In the genomic region with DNA sequence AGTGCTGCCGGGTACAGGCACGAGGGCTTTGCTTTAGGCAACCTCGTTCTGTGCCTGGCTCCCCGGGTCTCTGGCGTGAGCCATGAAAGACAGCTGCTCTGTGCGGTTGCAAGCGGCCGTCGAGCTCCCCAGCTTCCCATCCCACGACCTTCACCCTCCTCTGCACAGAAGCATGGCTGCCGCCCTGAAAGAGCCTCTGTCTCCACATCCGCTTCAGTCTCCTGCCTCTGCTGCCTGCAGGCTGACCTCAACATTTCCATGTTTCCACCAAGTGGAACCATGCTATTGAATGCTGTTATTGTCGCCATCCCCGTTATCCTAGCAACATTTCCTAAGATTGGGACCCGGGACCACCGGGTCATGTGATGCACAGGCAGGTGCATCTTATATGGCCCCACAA, we compare ENCODE assay signal across 12 cellular contexts. TPM values are rescaled to one million over a fixed set of nuclear protein-coding genes. Genes with fewer than 3 reads are reported as not detected.
DNase-seq lines count a peak whose midpoint lies in the region; ATAC-seq and TF ChIP-seq lines count a peak whose summit lies in the region.
"Had no signal": no experiment of that assay in that cellular context is flagged by ENCODE, and none has a peak within 500 bp of the region (broad histone marks: within the 10 kb centered on the region; RNA-seq: fewer than 3 reads in every experiment).

No MANE protein-coding gene starts in this region.

- peaks cover 0 to 2% (median 0%) of the 10 kb centered on the region in 5 experiments for H3K9me3 Mint-ChIP-seq in brain
- H3K9me3 Mint-ChIP-seq: activated T-cell treated with anti-CD3 and anti-CD28 coated beads, Interleukin-2, amount 50 U/mL, for 4 hours; CD8-positive, alpha-beta T cell had no signal

- peak overlapping the region in 4 of 5 experiments; percentile 65 to 99 (median 84) for H3K27ac Mint-ChIP-seq in brain
- H3K27ac Mint-ChIP-seq: CD8-positive, alpha-beta T cell had no signal

- intact Hi-C loops in psoas muscle (cut with DNase I) = no loop called here

- H3K27me3 Mint-ChIP-seq in brain = no peaks in the 10 kb centered on the region

- peaks cover 27% of the 10 kb centered on the region for H3K4me1 Mint-ChIP-seq in brain

- peak; percentile 23 for TF ChIP-seq POLR2A in GM18505 (IDR thresholded peaks at IDR 0.05; ENCODE audit: borderline replicate concordance, extremely low read depth, insufficient read depth, insufficient read length)

- H3K36me3 Mint-ChIP-seq in brain = peaks cover 16% of the 10 kb centered on the region

- no peak overlapping the region for H3K9ac ChIP-seq in rectal smooth muscle tissue (ENCODE audit: low read length)

- TF ChIP-seq CTCF in brain (conservative IDR thresholded peaks at IDR 0.05) (no peak), psoas muscle (IDR thresholded peaks at IDR 0.05) (no peak)

- H3K27ac ChIP-seq in rectal smooth muscle tissue (ENCODE audit: low read depth, low read length) = peak overlapping the region; percentile 4
- no peak overlapping the region for H3K27ac ChIP-seq in psoas muscle
- H3K27ac ChIP-seq: WERI-Rb-1 had no signal

- H3K27me3 ChIP-seq in rectal smooth muscle tissue (ENCODE audit: control insufficient read depth, insufficient read depth, low read length) (no peaks in the 10 kb centered on the region), psoas muscle (ENCODE audit: insufficient read depth in 3 of 3, low read length in 2 of 3) (no peaks in the 10 kb centered on the region)

- ATAC-seq in GM18505 (IDR thresholded peaks at IDR 0.05; ENCODE audit: unreplicated experiment) = no peak
- peak; percentile 59 for ATAC-seq in HG02759 (IDR thresholded peaks at IDR 0.05; ENCODE audit: unreplicated experiment)
- ATAC-seq in GM18907 (IDR thresholded peaks at IDR 0.05; ENCODE audit: unreplicated experiment) = no peak
- no peak for ATAC-seq in psoas muscle
- ATAC-seq: activated T-cell treated with anti-CD3 and anti-CD28 coated beads, Interleukin-2, amount 50 U/mL, for 4 hours; CD8-positive, alpha-beta T cell had no signal

- H3K4me1 ChIP-seq in rectal smooth muscle tissue (ENCODE audit: control insufficient read depth, insufficient read depth, low read length) = no peaks in the 10 kb centered on the region
- H3K4me1 ChIP-seq in psoas muscle = no peaks in the 10 kb centered on the region

- 56 to 62% (median 61%) methylated on average over 16 of the region's 16 CpGs for WGBS in psoas muscle, 3 donors

- H3K36me3 ChIP-seq in rectal smooth muscle tissue (ENCODE audit: control insufficient read depth, insufficient read depth, low read length) (peaks cover 2% of the 10 kb centered on the region), psoas muscle (ENCODE audit: insufficient read depth in 1 of 2, low read depth in 1 of 2) (peaks cover 0 to 15% of the 10 kb centered on the region in 2 donors)

- H3K9me3 ChIP-seq in psoas muscle = no peaks in the 10 kb centered on the region

- H3K4me3 Mint-ChIP-seq in brain = peak overlapping the region in 1 of 5 experiments; percentile 38
- H3K4me3 Mint-ChIP-seq: activated T-cell treated with anti-CD3 and anti-CD28 coated beads, Interleukin-2, amount 50 U/mL, for 4 hours; CD8-positive, alpha-beta T cell had no signal

- H3K4me3 ChIP-seq in rectal smooth muscle tissue (ENCODE audit: low read length) (no peak overlapping the region), psoas muscle (no peak overlapping the region)

- DNase-seq in HT-29 (ENCODE audit: low spot score) = no peak
- DNase-seq in DMS 273 treated with DMSO at 0.1 percent for 48 hours (lab: John Stamatoyannopoulos, UW) = no peak
- DNase-seq in psoas muscle = no peak
- DNase-seq: activated T-cell treated with anti-CD3 and anti-CD28 coated beads, Interleukin-2, amount 50 U/mL, for 4 hours; CD8-positive, alpha-beta T cell; SHP77; WERI-Rb-1 had no signal

RNA-seq across cellular contexts. Expression of a gene that starts 57.1 kb away (rescaled TPM):
- polyA plus RNA-seq in brain (ENCODE audit: insufficient read depth, low read depth, low replicate concordance) = 29.7 TPM
- 29.6 and 38.4 TPM in 2 replicates for total RNA-seq in HT-29 (2014; rRNA removed; shearing (Covaris generic))
- 10 to 100 TPM in 3 of 4 donors, 1 to 10 TPM in 1; 7.5 to 11.5 (median 10.5) TPM for total RNA-seq in psoas muscle
- 1 to 10 TPM; 6.3 to 9.9 (median 6.7) TPM for polyA plus RNA-seq in psoas muscle
